ENCODE assay signal across 1 cellular context in the genomic region with DNA sequence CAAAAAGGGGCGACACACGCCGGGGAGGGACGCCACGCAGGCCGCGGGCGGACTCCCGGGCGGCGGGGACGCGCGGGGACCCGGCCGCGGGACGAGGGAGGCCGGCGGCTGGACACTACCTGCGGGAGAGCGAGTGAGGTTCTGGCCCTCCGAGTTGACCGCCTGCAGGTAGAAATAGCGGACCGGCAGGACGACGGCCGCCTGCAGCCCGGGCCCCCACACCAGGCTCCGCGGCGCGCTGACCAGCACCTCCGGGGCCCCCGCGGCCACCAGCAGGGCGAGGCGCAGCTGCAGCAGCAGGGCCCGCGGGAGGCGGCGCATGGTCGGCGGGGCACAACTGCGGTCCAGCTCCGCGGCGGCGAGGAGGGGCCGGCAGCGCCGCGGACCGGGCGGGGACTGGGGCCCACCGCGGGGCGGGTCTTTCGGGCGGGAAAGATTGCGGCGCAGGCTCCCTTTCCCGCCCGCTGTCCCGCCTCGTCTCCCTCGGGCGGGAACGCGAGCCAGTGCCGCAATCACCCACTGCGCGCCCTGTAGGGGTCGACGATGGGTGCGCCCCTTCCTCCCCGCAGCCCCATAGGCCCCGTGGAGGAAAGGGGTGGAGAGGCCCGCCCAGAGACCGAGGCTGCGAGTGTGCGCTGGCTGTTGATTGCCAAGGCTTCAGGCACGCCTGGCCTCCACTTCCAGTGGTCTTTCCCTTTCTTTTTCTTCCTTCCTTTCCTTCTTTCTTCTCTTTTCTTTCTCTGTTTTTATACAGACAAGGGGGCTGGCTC.
TF ChIP-seq lines count a peak whose summit lies in the region.

A gene with protein sequence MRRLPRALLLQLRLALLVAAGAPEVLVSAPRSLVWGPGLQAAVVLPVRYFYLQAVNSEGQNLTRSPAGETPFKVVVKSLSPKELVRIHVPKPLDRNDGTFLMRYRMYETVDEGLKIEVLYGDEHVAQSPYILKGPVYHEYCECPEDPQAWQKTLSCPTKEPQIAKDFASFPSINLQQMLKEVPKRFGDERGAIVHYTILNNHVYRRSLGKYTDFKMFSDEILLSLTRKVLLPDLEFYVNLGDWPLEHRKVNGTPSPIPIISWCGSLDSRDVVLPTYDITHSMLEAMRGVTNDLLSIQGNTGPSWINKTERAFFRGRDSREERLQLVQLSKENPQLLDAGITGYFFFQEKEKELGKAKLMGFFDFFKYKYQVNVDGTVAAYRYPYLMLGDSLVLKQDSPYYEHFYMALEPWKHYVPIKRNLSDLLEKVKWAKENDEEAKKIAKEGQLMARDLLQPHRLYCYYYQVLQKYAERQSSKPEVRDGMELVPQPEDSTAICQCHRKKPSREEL (minus strand): TSS at position 339 of the 770 bp plus-strand sequence. CDS start 18 bp downstream, at position 321.

TF ChIP-seq in K562, 482 proteins besides CTCF, POLR2A, EP300 and RAD21 (continued from another document and continues in another):
- TF ChIP-seq, protein P1, sequence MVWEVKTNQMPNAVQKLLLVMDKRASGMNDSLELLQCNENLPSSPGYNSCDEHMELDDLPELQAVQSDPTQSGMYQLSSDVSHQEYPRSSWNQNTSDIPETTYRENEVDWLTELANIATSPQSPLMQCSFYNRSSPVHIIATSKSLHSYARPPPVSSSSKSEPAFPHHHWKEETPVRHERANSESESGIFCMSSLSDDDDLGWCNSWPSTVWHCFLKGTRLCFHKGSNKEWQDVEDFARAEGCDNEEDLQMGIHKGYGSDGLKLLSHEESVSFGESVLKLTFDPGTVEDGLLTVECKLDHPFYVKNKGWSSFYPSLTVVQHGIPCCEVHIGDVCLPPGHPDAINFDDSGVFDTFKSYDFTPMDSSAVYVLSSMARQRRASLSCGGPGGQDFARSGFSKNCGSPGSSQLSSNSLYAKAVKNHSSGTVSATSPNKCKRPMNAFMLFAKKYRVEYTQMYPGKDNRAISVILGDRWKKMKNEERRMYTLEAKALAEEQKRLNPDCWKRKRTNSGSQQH (CRISPR knock-in tag; IDR thresholded peaks at IDR 0.05) = no peak
- TF ChIP-seq ZNF212 (CRISPR knock-in tag; IDR thresholded peaks at IDR 0.05) = no peak
- TF ChIP-seq SOX6 (IDR thresholded peaks at IDR 0.05) = no peak
- no peak for TF ChIP-seq ZNF354B (CRISPR knock-in tag; IDR thresholded peaks at IDR 0.05)
- no peak for TF ChIP-seq MAFG (tag; conservative IDR thresholded peaks at IDR 0.05)
- TF ChIP-seq NFXL1 (CRISPR knock-in tag; IDR thresholded peaks at IDR 0.05) = no peak
- TF ChIP-seq BRD4 (IDR thresholded peaks at IDR 0.05) = no peak
- no peak for TF ChIP-seq MTA2 (IDR thresholded peaks at IDR 0.05; ENCODE audit: low read depth)
- TF ChIP-seq ZBTB9 (CRISPR knock-in tag; IDR thresholded peaks at IDR 0.05) = peak; percentile 71; the same call in 1 of the 2 replicates
- no peak for TF ChIP-seq CREBBP (IDR thresholded peaks at IDR 0.05; ENCODE audit: low read depth, low read length)
- TF ChIP-seq EHMT2 (IDR thresholded peaks at IDR 0.05) = no peak
- TF ChIP-seq NCOA2 (IDR thresholded peaks at IDR 0.05; ENCODE audit: partially characterized antibody in 2 of 2) = no peak
- no peak for TF ChIP-seq ZNF280A (IDR thresholded peaks at IDR 0.05; ENCODE audit: low read depth, partially characterized antibody)
- TF ChIP-seq ZNF395 (CRISPR knock-in tag; IDR thresholded peaks at IDR 0.05) = 0 out of 2 replicates have a peak, but pooled peaks have one; percentile 26
- no peak; the same call in 1 of the 2 replicates for TF ChIP-seq SP1 (CRISPR knock-in tag; IDR thresholded peaks at IDR 0.05)
- TF ChIP-seq GABPB2 (CRISPR knock-in tag; conservative IDR thresholded peaks at IDR 0.05) = no peak
- peak; percentile 41 for TF ChIP-seq NEUROD1 (IDR thresholded peaks at IDR 0.05; ENCODE audit: borderline replicate concordance, low read depth, low read length, partially characterized antibody)
- TF ChIP-seq, protein P2, sequence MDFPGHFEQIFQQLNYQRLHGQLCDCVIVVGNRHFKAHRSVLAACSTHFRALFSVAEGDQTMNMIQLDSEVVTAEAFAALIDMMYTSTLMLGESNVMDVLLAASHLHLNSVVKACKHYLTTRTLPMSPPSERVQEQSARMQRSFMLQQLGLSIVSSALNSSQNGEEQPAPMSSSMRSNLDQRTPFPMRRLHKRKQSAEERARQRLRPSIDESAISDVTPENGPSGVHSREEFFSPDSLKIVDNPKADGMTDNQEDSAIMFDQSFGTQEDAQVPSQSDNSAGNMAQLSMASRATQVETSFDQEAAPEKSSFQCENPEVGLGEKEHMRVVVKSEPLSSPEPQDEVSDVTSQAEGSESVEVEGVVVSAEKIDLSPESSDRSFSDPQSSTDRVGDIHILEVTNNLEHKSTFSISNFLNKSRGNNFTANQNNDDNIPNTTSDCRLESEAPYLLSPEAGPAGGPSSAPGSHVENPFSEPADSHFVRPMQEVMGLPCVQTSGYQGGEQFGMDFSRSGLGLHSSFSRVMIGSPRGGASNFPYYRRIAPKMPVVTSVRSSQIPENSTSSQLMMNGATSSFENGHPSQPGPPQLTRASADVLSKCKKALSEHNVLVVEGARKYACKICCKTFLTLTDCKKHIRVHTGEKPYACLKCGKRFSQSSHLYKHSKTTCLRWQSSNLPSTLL (IDR thresholded peaks at IDR 0.05) = peak; percentile 37; the same call in 1 of the 2 replicates
- TF ChIP-seq RBFOX2 (IDR thresholded peaks at IDR 0.05; ENCODE audit: low read depth, low read length) = peak; percentile 97
- no peak for TF ChIP-seq NCOR1 (IDR thresholded peaks at IDR 0.05)
- TF ChIP-seq, protein P3, sequence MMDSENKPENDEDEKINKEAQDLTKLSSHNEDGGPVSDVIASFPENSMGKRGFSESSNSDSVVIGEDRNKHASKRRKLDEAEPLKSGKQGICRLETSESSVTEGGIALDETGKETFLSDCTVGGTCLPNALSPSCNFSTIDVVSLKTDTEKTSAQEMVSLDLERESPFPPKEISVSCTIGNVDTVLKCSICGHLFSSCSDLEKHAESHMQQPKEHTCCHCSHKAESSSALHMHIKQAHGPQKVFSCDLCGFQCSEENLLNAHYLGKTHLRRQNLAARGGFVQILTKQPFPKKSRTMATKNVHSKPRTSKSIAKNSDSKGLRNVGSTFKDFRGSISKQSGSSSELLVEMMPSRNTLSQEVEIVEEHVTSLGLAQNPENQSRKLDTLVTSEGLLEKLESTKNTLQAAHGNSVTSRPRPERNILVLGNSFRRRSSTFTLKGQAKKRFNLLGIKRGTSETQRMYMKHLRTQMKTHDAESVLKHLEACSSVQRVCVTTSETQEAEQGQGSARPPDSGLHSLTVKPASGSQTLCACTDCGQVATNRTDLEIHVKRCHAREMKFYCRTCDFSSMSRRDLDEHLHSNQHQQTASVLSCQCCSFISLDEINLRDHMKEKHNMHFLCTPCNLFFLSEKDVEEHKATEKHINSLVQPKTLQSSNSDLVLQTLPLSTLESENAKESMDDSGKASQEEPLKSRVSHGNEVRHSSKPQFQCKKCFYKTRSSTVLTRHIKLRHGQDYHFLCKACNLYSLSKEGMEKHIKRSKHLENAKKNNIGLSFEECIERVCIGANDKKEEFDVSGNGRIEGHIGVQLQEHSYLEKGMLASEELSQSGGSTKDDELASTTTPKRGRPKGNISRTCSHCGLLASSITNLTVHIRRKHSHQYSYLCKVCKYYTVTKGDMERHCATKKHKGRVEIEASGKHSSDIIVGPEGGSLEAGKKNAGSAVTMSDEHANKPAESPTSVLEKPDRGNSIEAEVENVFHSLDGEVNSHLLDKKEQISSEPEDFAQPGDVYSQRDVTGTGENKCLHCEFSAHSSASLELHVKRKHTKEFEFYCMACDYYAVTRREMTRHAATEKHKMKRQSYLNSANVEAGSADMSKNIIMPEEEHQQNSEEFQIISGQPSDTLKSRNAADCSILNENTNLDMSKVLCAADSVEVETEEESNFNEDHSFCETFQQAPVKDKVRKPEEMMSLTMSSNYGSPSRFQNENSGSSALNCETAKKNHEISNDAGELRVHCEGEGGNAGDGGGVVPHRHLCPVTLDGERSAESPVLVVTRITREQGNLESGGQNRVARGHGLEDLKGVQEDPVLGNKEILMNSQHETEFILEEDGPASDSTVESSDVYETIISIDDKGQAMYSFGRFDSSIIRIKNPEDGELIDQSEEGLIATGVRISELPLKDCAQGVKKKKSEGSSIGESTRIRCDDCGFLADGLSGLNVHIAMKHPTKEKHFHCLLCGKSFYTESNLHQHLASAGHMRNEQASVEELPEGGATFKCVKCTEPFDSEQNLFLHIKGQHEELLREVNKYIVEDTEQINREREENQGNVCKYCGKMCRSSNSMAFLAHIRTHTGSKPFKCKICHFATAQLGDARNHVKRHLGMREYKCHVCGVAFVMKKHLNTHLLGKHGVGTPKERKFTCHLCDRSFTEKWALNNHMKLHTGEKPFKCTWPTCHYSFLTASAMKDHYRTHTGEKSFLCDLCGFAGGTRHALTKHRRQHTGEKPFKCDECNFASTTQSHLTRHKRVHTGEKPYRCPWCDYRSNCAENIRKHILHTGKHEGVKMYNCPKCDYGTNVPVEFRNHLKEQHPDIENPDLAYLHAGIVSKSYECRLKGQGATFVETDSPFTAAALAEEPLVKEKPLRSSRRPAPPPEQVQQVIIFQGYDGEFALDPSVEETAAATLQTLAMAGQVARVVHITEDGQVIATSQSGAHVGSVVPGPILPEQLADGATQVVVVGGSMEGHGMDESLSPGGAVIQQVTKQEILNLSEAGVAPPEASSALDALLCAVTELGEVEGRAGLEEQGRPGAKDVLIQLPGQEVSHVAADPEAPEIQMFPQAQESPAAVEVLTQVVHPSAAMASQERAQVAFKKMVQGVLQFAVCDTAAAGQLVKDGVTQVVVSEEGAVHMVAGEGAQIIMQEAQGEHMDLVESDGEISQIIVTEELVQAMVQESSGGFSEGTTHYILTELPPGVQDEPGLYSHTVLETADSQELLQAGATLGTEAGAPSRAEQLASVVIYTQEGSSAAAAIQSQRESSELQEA (IDR thresholded peaks at IDR 0.05; ENCODE audit: low read depth) = peak; percentile 60
- TF ChIP-seq, protein P4, sequence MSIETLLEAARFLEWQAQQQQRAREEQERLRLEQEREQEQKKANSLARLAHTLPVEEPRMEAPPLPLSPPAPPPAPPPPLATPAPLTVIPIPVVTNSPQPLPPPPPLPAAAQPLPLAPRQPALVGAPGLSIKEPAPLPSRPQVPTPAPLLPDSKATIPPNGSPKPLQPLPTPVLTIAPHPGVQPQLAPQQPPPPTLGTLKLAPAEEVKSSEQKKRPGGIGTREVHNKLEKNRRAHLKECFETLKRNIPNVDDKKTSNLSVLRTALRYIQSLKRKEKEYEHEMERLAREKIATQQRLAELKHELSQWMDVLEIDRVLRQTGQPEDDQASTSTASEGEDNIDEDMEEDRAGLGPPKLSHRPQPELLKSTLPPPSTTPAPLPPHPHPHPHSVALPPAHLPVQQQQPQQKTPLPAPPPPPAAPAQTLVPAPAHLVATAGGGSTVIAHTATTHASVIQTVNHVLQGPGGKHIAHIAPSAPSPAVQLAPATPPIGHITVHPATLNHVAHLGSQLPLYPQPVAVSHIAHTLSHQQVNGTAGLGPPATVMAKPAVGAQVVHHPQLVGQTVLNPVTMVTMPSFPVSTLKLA (conservative IDR thresholded peaks at IDR 0.05) = no peak; a peak in 1 of 4 replicates
- TF ChIP-seq MEIS2 (IDR thresholded peaks at IDR 0.05; ENCODE audit: partially characterized antibody) = no peak
- TF ChIP-seq YY1 (IDR thresholded peaks at IDR 0.05; ENCODE audit: borderline replicate concordance in 1 of 3, control insufficient read depth in 1 of 3, extremely low read depth in 1 of 3, insufficient read depth in 3 of 3, insufficient read length in 1 of 3, insufficient replicate concordance in 2 of 3, low read depth in 1 of 3, low read length in 2 of 3) = peak in 1 of 3 experiments; percentile 60
- TF ChIP-seq CHD2 (IDR thresholded peaks at IDR 0.05; ENCODE audit: low read depth, low read length) = no peak
- TF ChIP-seq ZKSCAN3 (CRISPR knock-in tag; IDR thresholded peaks at IDR 0.05) = no peak
- no peak for TF ChIP-seq HCFC1 (IDR thresholded peaks at IDR 0.05; ENCODE audit: low read depth, low read length)
- TF ChIP-seq, protein P5, sequence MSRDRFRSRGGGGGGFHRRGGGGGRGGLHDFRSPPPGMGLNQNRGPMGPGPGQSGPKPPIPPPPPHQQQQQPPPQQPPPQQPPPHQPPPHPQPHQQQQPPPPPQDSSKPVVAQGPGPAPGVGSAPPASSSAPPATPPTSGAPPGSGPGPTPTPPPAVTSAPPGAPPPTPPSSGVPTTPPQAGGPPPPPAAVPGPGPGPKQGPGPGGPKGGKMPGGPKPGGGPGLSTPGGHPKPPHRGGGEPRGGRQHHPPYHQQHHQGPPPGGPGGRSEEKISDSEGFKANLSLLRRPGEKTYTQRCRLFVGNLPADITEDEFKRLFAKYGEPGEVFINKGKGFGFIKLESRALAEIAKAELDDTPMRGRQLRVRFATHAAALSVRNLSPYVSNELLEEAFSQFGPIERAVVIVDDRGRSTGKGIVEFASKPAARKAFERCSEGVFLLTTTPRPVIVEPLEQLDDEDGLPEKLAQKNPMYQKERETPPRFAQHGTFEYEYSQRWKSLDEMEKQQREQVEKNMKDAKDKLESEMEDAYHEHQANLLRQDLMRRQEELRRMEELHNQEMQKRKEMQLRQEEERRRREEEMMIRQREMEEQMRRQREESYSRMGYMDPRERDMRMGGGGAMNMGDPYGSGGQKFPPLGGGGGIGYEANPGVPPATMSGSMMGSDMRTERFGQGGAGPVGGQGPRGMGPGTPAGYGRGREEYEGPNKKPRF (IDR thresholded peaks at IDR 0.05; ENCODE audit: low read depth, low read length) = no peak
- TF ChIP-seq CHCHD3 (CRISPR knock-in tag; IDR thresholded peaks at IDR 0.05) = no peak
- peak; percentile 34; the same call in 1 of the 2 replicates for TF ChIP-seq KLF13 (tag; IDR thresholded peaks at IDR 0.05; ENCODE audit: borderline replicate concordance, low read depth)
- no peak for TF ChIP-seq GATA2 (CRISPR knock-in tag; IDR thresholded peaks at IDR 0.05)
